1 cellular context compared by ENCODE assay signal in the genomic region with DNA sequence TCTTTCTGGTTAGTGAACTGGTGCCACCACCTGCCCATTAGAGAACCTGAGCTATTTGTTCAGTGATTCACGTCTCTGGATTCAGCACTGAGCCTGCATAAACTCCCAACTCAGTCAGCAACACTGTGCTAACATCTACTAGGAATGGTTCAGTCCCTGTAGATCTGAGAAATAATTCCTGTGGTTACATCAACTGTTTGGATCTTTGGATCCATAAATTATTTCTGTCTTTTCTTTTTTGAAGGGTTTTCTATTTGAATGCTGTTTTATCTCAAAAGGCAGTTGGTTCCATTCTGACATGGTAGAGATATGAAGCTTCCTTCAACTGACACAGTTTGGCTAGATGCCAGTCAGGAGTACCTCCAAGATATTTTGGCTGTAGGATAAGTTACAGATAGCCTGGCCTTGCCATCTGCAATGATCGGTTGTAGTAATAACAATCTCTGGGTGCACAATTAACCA.
A peak's percentile ranks its signal among the peaks of the same experiment; 100 is the strongest.
TF ChIP-seq lines count a peak whose summit lies in the region.

No MANE protein-coding gene starts in this region.

TF ChIP-seq in K562, 482 proteins besides CTCF, POLR2A, EP300 and RAD21 (continued from another document):
- peak; percentile 89 for TF ChIP-seq ZNF644 (tag; IDR thresholded peaks at IDR 0.05; ENCODE audit: low read depth)
- TF ChIP-seq NCOA2 (IDR thresholded peaks at IDR 0.05; ENCODE audit: partially characterized antibody in 2 of 2), result peak; percentile 57 to 58
- peak; percentile 78 for TF ChIP-seq SMAD4 (CRISPR knock-in tag; conservative IDR thresholded peaks at IDR 0.05)
- TF ChIP-seq ZNF75A (CRISPR knock-in tag; IDR thresholded peaks at IDR 0.05), result 0 out of 2 replicates have a peak, but pooled peaks have one; percentile 29
- no peak for TF ChIP-seq ZNF324 (CRISPR knock-in tag; IDR thresholded peaks at IDR 0.05)
- TF ChIP-seq SMARCC2 (IDR thresholded peaks at IDR 0.05; ENCODE audit: low read depth), result peak; percentile 85
- TF ChIP-seq STAT5A (IDR thresholded peaks at IDR 0.05; ENCODE audit: borderline replicate concordance, low read length), result peak; percentile 90
- no peak for TF ChIP-seq GTF2A2 (tag; IDR thresholded peaks at IDR 0.05)
- no peak for TF ChIP-seq ETS2 (tag; IDR thresholded peaks at IDR 0.05; ENCODE audit: borderline replicate concordance, poor library complexity, severe bottlenecking)
